ENCODE assay signal across 2 cellular contexts in genomic region chr21:28429161-28429560, GRCh38.
TF ChIP-seq lines count a peak whose summit lies in the region.

No MANE protein-coding gene starts in this region.

TF ChIP-seq in SK-N-SH, 30 proteins besides CTCF, POLR2A, EP300 and RAD21 (continued from another document):
- no peak for TF ChIP-seq ZBTB33 (IDR thresholded peaks at IDR 0.05; ENCODE audit: borderline replicate concordance, low read depth)
- no peak for TF ChIP-seq MEF2A (IDR thresholded peaks at IDR 0.05; ENCODE audit: borderline replicate concordance, low read depth)
- no peak for TF ChIP-seq RFX5 (IDR thresholded peaks at IDR 0.05; ENCODE audit: low read length)
- TF ChIP-seq MAX (IDR thresholded peaks at IDR 0.05; ENCODE audit: low read depth): no peak
- no peak for TF ChIP-seq EZH2phosphoT487 (IDR thresholded peaks at IDR 0.05; ENCODE audit: borderline replicate concordance, low read depth)
- no peak for TF ChIP-seq SIN3A (IDR thresholded peaks at IDR 0.05; ENCODE audit: borderline replicate concordance, low read depth, low read length)
- no peak for TF ChIP-seq FOXJ3 (CRISPR knock-in tag; IDR thresholded peaks at IDR 0.05)
- TF ChIP-seq CHD2 (IDR thresholded peaks at IDR 0.05; ENCODE audit: low read length, partially characterized antibody): no peak
- TF ChIP-seq USF1 (IDR thresholded peaks at IDR 0.05; ENCODE audit: borderline replicate concordance, low read depth): no peak
- TF ChIP-seq JUND (IDR thresholded peaks at IDR 0.05): no peak
- TF ChIP-seq RCOR1 (IDR thresholded peaks at IDR 0.05; ENCODE audit: low read length): no peak
- TF ChIP-seq FOXM1 (IDR thresholded peaks at IDR 0.05; ENCODE audit: low read depth): no peak
- TF ChIP-seq NFIC (IDR thresholded peaks at IDR 0.05; ENCODE audit: borderline replicate concordance): no peak
- TF ChIP-seq USF2 (IDR thresholded peaks at IDR 0.05; ENCODE audit: borderline replicate concordance, low read depth, low read length): no peak
- TF ChIP-seq FOSL2 (IDR thresholded peaks at IDR 0.05; ENCODE audit: borderline replicate concordance, low read depth): no peak
- TF ChIP-seq IRF3 (IDR thresholded peaks at IDR 0.05; ENCODE audit: low read depth, low read length): no peak
- no peak for TF ChIP-seq NRF1 (IDR thresholded peaks at IDR 0.05; ENCODE audit: low read depth, low read length)

TF ChIP-seq in SK-N-SH treated with all-trans-retinoic acid at 6 μM for 48 hours, 23 proteins besides CTCF, POLR2A, EP300 and RAD21 (continued from another document):
- no peak for TF ChIP-seq POU6F1 (CRISPR knock-in tag; IDR thresholded peaks at IDR 0.05; ENCODE audit: borderline replicate concordance, low read depth)
